In the genomic region with DNA sequence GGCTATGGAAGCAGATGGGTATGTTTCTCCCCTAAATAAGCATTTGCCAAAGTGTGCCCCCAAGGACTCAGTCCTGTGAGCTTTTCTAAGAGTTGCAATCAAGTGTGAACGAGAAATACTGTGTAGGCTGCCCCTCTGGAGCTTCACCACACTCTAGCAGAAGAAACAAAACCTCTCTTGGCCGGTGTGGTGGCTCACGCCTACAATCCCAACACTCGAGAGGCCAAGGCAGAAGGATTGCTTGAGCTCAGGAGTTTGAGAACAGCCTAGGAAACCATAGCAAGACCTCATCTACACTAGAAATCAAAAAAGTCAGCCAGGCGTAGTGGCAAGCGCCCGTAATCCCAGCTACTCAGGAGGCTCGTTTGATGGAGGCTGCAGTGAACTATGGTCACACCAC, we compare ENCODE assay signal across 1 cellular context.
TF ChIP-seq lines count a peak whose summit lies in the region.

No MANE protein-coding gene starts in this region.

TF ChIP-seq in K562, 482 proteins besides CTCF, POLR2A, EP300 and RAD21:
- no peak for TF ChIP-seq ZKSCAN3 (CRISPR knock-in tag; IDR thresholded peaks at IDR 0.05)
- no peak for TF ChIP-seq MXI1 (IDR thresholded peaks at IDR 0.05; ENCODE audit: low read depth, low read length)
- TF ChIP-seq, protein P1, sequence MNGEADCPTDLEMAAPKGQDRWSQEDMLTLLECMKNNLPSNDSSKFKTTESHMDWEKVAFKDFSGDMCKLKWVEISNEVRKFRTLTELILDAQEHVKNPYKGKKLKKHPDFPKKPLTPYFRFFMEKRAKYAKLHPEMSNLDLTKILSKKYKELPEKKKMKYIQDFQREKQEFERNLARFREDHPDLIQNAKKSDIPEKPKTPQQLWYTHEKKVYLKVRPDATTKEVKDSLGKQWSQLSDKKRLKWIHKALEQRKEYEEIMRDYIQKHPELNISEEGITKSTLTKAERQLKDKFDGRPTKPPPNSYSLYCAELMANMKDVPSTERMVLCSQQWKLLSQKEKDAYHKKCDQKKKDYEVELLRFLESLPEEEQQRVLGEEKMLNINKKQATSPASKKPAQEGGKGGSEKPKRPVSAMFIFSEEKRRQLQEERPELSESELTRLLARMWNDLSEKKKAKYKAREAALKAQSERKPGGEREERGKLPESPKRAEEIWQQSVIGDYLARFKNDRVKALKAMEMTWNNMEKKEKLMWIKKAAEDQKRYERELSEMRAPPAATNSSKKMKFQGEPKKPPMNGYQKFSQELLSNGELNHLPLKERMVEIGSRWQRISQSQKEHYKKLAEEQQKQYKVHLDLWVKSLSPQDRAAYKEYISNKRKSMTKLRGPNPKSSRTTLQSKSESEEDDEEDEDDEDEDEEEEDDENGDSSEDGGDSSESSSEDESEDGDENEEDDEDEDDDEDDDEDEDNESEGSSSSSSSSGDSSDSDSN (IDR thresholded peaks at IDR 0.05; ENCODE audit: borderline replicate concordance in 1 of 2, low read depth in 2 of 2, low read length in 2 of 2) = no peak
- TF ChIP-seq HIVEP1 (CRISPR knock-in tag; IDR thresholded peaks at IDR 0.05) = no peak
- no peak for TF ChIP-seq ELF1 (tag; IDR thresholded peaks at IDR 0.05)
- TF ChIP-seq RFX5 (IDR thresholded peaks at IDR 0.05; ENCODE audit: low read depth, low read length) = no peak
- no peak for TF ChIP-seq TRIM24 (IDR thresholded peaks at IDR 0.05)
- no peak for TF ChIP-seq SRSF3 (IDR thresholded peaks at IDR 0.05; ENCODE audit: insufficient read depth, low read length)
- no peak for TF ChIP-seq FOXJ3 (CRISPR knock-in tag; IDR thresholded peaks at IDR 0.05)
- no peak for TF ChIP-seq CSDE1 (IDR thresholded peaks at IDR 0.05)
- no peak for TF ChIP-seq MBD2 (IDR thresholded peaks at IDR 0.05; ENCODE audit: borderline replicate concordance, low read depth)
- TF ChIP-seq, protein P2, sequence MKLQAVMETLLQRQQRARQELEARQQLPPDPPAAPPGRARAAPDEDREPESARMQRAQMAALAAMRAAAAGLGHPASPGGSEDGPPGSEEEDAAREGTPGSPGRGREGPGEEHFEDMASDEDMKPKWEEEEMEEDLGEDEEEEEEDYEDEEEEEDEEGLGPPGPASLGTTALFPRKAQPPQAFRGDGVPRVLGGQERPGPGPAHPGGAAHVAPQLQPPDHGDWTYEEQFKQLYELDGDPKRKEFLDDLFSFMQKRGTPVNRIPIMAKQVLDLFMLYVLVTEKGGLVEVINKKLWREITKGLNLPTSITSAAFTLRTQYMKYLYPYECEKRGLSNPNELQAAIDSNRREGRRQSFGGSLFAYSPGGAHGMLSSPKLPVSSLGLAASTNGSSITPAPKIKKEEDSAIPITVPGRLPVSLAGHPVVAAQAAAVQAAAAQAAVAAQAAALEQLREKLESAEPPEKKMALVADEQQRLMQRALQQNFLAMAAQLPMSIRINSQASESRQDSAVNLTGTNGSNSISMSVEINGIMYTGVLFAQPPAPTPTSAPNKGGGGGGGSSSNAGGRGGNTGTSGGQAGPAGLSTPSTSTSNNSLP (IDR thresholded peaks at IDR 0.05; ENCODE audit: borderline replicate concordance, low read depth, low read length) = no peak
- no peak for TF ChIP-seq HDAC2 (IDR thresholded peaks at IDR 0.05)
